10 cellular contexts compared by ENCODE assay signal in the genomic region with DNA sequence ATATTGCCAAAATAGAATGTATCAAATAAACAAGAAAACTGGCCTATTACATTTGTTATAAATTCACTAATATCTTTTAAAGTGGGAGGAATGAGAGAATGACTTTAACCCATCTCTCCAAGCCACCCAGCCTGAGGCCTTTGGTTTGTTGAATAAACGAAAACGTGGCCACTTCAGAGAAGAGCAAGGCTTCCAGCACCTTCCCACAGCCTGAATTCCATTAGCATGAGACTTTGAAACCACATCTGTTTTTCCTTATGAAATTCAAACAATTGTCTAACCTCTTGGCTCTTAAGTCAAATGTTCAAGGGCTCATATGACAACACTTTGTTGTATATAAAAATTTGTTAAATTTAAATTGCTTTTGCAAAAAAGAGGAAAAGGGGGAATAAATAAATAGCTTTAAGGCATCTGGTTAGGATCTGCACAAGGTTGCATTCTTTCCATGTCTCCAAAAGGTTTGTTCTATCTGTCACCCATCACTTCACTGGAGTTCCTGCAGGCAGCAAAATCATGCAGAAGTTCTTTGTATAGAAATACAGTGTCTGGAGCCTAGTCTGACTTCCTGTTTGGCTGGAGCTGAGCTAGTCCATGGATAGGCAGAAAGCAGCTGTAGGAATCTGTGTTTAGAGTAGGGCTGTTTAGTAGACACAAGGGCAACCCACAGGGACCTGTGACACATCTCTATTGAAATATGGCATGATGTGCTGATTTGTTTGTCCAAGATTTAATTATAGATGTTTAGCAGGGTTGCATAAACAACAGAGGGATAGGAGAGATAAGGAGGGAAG.
DNase-seq lines count a peak whose midpoint lies in the region; ATAC-seq and TF ChIP-seq lines count a peak whose summit lies in the region.
"Had no signal": no experiment of that assay in that cellular context is flagged by ENCODE, and none has a peak within 500 bp of the region (broad histone marks: within the 10 kb centered on the region; RNA-seq: fewer than 3 reads in every experiment).

No MANE protein-coding gene starts in this region.

- no peak overlapping the region for H2BK12ac ChIP-seq in trophoblast cell (ENCODE audit: low read length)

- no peak overlapping the region for H3K4me3 ChIP-seq in trophoblast cell (ENCODE audit: low read depth, low read length)

- H3K9ac ChIP-seq in trophoblast cell (ENCODE audit: low read length) = no peak overlapping the region

- no peak overlapping the region for H3K4me2 ChIP-seq in trophoblast cell (ENCODE audit: low read length)

- DNase-seq in Daoy (ENCODE audit: low read depth) = peak; percentile 81
- peak; percentile 22 for DNase-seq in epidermal melanocyte (ENCODE audit: insufficient read length, low spot score)
- DNase-seq in trophoblast cell = peak in 1 of 2 donors; percentile 32
- DNase-seq in stimulated activated effector memory CD8-positive, alpha-beta T cell treated with anti-CD3 and anti-CD28 coated beads, Interleukin-12 subunit alpha, Interleukin-12 subunit beta, amount 100 ng/mL, for 72 hours (ENCODE audit: low spot score in 2 of 2) = no peak
- DNase-seq in activated naive CD4-positive, alpha-beta T cell treated with anti-CD3 and anti-CD28 coated beads, Interleukin-2, amount 50 U/mL, for 72 hours (ENCODE audit: low spot score in 2 of 2) = no peak
- DNase-seq: activated T-cell treated with anti-CD3 and anti-CD28 coated beads, Interleukin-2, amount 50 U/mL, for 72 hours; stimulated activated CD4-positive, alpha-beta T cell treated with anti-CD3 and anti-CD28 coated beads, Interleukin-1b, Interleukin-23, amount 100 ng/mL, for 48 hours had no signal

- no peak overlapping the region for H3K18ac ChIP-seq in trophoblast cell (ENCODE audit: low read length)

- H2BK5ac ChIP-seq in trophoblast cell (ENCODE audit: low read depth, low read length, poor library complexity) = no peak overlapping the region

- no peak overlapping the region for H2BK120ac ChIP-seq in trophoblast cell (ENCODE audit: insufficient read depth, low read length, poor library complexity)

- peaks cover 7% of the 10 kb centered on the region for H3K79me1 ChIP-seq in trophoblast cell (ENCODE audit: low read length)

- no peak overlapping the region for H3K14ac ChIP-seq in trophoblast cell (ENCODE audit: low read length)

- no peaks in the 10 kb centered on the region for H3K9me3 ChIP-seq in trophoblast cell (ENCODE audit: insufficient read depth, low read depth, low read length)

- H3K4me1 ChIP-seq in trophoblast cell (ENCODE audit: control insufficient read depth in 1 of 2, insufficient read depth in 2 of 2, low read length in 2 of 2) = peaks cover 0 to 6% of the 10 kb centered on the region in 2 experiments

- no peaks in the 10 kb centered on the region for H3K9me3 Mint-ChIP-seq in stimulated activated effector memory CD8-positive, alpha-beta T cell treated with anti-CD3 and anti-CD28 coated beads, Interleukin-12 subunit alpha, Interleukin-12 subunit beta, amount 100 ng/mL, for 72 hours
- no peaks in the 10 kb centered on the region for H3K9me3 Mint-ChIP-seq in activated naive CD4-positive, alpha-beta T cell treated with anti-CD3 and anti-CD28 coated beads, Interleukin-2, amount 50 U/mL, for 72 hours
- H3K9me3 Mint-ChIP-seq: activated T-cell treated with anti-CD3 and anti-CD28 coated beads, Interleukin-2, amount 50 U/mL, for 72 hours had no signal

- H3K4me1 Mint-ChIP-seq in stimulated activated effector memory CD8-positive, alpha-beta T cell treated with anti-CD3 and anti-CD28 coated beads, Interleukin-12 subunit alpha, Interleukin-12 subunit beta, amount 100 ng/mL, for 72 hours = no peaks in the 10 kb centered on the region

- H4K12ac ChIP-seq in trophoblast cell (ENCODE audit: low read depth, low read length) = no peak overlapping the region

- H3K36me3 ChIP-seq in trophoblast cell (ENCODE audit: control insufficient read depth in 1 of 2, insufficient read depth in 2 of 2, low read length in 2 of 2) = no peaks in the 10 kb centered on the region

- no peaks in the 10 kb centered on the region for H3K36me3 Mint-ChIP-seq in stimulated activated effector memory CD8-positive, alpha-beta T cell treated with anti-CD3 and anti-CD28 coated beads, Interleukin-12 subunit alpha, Interleukin-12 subunit beta, amount 100 ng/mL, for 72 hours
- no peaks in the 10 kb centered on the region for H3K36me3 Mint-ChIP-seq in activated naive CD4-positive, alpha-beta T cell treated with anti-CD3 and anti-CD28 coated beads, Interleukin-2, amount 50 U/mL, for 72 hours

- no peak for ATAC-seq in stimulated activated effector memory CD8-positive, alpha-beta T cell treated with anti-CD3 and anti-CD28 coated beads, Interleukin-12 subunit alpha, Interleukin-12 subunit beta, amount 100 ng/mL, for 72 hours
- ATAC-seq in HG03432 (IDR thresholded peaks at IDR 0.05; ENCODE audit: unreplicated experiment) = no peak
- no peak for ATAC-seq in activated naive CD4-positive, alpha-beta T cell treated with anti-CD3 and anti-CD28 coated beads, Interleukin-2, amount 50 U/mL, for 72 hours
- no peak for ATAC-seq in GM18868 (IDR thresholded peaks at IDR 0.05; ENCODE audit: unreplicated experiment)
- ATAC-seq: activated T-cell treated with anti-CD3 and anti-CD28 coated beads, Interleukin-2, amount 50 U/mL, for 72 hours had no signal

- H4K8ac ChIP-seq in trophoblast cell (ENCODE audit: low read depth, low read length) = no peak overlapping the region

- H3K27ac Mint-ChIP-seq in stimulated activated effector memory CD8-positive, alpha-beta T cell treated with anti-CD3 and anti-CD28 coated beads, Interleukin-12 subunit alpha, Interleukin-12 subunit beta, amount 100 ng/mL, for 72 hours = no peak overlapping the region
- H3K27ac Mint-ChIP-seq in activated naive CD4-positive, alpha-beta T cell treated with anti-CD3 and anti-CD28 coated beads, Interleukin-2, amount 50 U/mL, for 72 hours = no peak overlapping the region
- H3K27ac Mint-ChIP-seq: activated T-cell treated with anti-CD3 and anti-CD28 coated beads, Interleukin-2, amount 50 U/mL, for 72 hours had no signal

- no peak overlapping the region for H4K91ac ChIP-seq in trophoblast cell (ENCODE audit: low read depth, low read length)

- no peak overlapping the region for H2AK5ac ChIP-seq in trophoblast cell (ENCODE audit: low read length)

- no peaks in the 10 kb centered on the region for H3K27me3 ChIP-seq in trophoblast cell (ENCODE audit: insufficient read depth, low read length)

- no peak overlapping the region for H2AFZ ChIP-seq in trophoblast cell (ENCODE audit: insufficient read depth, low read length, poor library complexity)

- no peaks in the 10 kb centered on the region for H3K79me2 ChIP-seq in trophoblast cell (ENCODE audit: control insufficient read depth, insufficient read depth, low read length, poor library complexity)

- WGBS in trophoblast cell (ENCODE audit: extremely low coverage, insufficient coverage, insufficient read length) = no CpG with 5 or more reads among the region's 2 CpGs

- H3K27ac ChIP-seq in trophoblast cell (ENCODE audit: low read depth, low read length) = peak overlapping the region; percentile 86

- no peak overlapping the region for H3K4me3 Mint-ChIP-seq in stimulated activated effector memory CD8-positive, alpha-beta T cell treated with anti-CD3 and anti-CD28 coated beads, Interleukin-12 subunit alpha, Interleukin-12 subunit beta, amount 100 ng/mL, for 72 hours
- H3K4me3 Mint-ChIP-seq: activated T-cell treated with anti-CD3 and anti-CD28 coated beads, Interleukin-2, amount 50 U/mL, for 72 hours had no signal

- H3K4ac ChIP-seq in trophoblast cell (ENCODE audit: low read depth, low read length) = no peak overlapping the region

- H3K23ac ChIP-seq in trophoblast cell (ENCODE audit: low read length) = no peak overlapping the region

TF ChIP-seq in PFSK-1, 5 proteins besides CTCF, POLR2A, EP300 and RAD21:
- TF ChIP-seq FOXP2 (optimal IDR thresholded peaks at IDR 0.05; ENCODE audit: borderline replicate concordance, extremely low read depth, extremely low read length, insufficient read depth) = peak; percentile 51
- TF ChIP-seq TAF1 (IDR thresholded peaks at IDR 0.05; ENCODE audit: borderline replicate concordance, insufficient read depth, low read length) = no peak
- TF ChIP-seq SIN3A (IDR thresholded peaks at IDR 0.05; ENCODE audit: borderline replicate concordance, insufficient read depth, low read length) = no peak
- TF ChIP-seq, protein P1, sequence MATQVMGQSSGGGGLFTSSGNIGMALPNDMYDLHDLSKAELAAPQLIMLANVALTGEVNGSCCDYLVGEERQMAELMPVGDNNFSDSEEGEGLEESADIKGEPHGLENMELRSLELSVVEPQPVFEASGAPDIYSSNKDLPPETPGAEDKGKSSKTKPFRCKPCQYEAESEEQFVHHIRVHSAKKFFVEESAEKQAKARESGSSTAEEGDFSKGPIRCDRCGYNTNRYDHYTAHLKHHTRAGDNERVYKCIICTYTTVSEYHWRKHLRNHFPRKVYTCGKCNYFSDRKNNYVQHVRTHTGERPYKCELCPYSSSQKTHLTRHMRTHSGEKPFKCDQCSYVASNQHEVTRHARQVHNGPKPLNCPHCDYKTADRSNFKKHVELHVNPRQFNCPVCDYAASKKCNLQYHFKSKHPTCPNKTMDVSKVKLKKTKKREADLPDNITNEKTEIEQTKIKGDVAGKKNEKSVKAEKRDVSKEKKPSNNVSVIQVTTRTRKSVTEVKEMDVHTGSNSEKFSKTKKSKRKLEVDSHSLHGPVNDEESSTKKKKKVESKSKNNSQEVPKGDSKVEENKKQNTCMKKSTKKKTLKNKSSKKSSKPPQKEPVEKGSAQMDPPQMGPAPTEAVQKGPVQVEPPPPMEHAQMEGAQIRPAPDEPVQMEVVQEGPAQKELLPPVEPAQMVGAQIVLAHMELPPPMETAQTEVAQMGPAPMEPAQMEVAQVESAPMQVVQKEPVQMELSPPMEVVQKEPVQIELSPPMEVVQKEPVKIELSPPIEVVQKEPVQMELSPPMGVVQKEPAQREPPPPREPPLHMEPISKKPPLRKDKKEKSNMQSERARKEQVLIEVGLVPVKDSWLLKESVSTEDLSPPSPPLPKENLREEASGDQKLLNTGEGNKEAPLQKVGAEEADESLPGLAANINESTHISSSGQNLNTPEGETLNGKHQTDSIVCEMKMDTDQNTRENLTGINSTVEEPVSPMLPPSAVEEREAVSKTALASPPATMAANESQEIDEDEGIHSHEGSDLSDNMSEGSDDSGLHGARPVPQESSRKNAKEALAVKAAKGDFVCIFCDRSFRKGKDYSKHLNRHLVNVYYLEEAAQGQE (IDR thresholded peaks at IDR 0.05; ENCODE audit: insufficient read depth in 1 of 2, low read depth in 2 of 2, low read length in 2 of 2) = no peak

Comparison
In these comparisons a context has a peak if more than half of its experiments do, and no peak if none do; other contexts are left out.
1. DNase-seq: peak in Daoy (single experiment) and epidermal melanocyte (single experiment); none in stimulated activated effector memory CD8-positive, alpha-beta T cell treated with anti-CD3 and anti-CD28 coated beads, Interleukin-12 subunit alpha, Interleukin-12 subunit beta, amount 100 ng/mL, for 72 hours (0 of 2) and activated naive CD4-positive, alpha-beta T cell treated with anti-CD3 and anti-CD28 coated beads, Interleukin-2, amount 50 U/mL, for 72 hours (0 of 2).